Comparison of ENCODE assay signal across 11 cellular contexts in genomic region chr2:207141381-207141780, GRCh38.
A peak's percentile ranks its signal among the peaks of the same experiment; 100 is the strongest.
DNase-seq lines count a peak whose midpoint lies in the region; ATAC-seq and TF ChIP-seq lines count a peak whose summit lies in the region.
"Had no signal": no experiment of that assay in that cellular context is flagged by ENCODE, and none has a peak within 500 bp of the region (broad histone marks: within the 10 kb centered on the region; RNA-seq: fewer than 3 reads in every experiment).

No MANE protein-coding gene starts in this region.

- DNase-seq in AG10803 (ENCODE audit: low read depth) (peak; percentile 21), KBM-7 (peak; percentile 66), adipocyte (ENCODE audit: low read depth) (no peak), activated gamma-delta T cell (lab: John Stamatoyannopoulos, UW) (no peak), HCEC 1CT (no peak), GOT3 (lab: John Stamatoyannopoulos, UW) (no peak)
- DNase-seq: Calu3, NCI-H510A treated with DMSO at 0.1 percent for 48 hours had no signal

- no peak for ATAC-seq in HG03354 (IDR thresholded peaks at IDR 0.05; ENCODE audit: poor library complexity, severe bottlenecking, unreplicated experiment)

- peak overlapping the region; percentile 41 for H3K9ac ChIP-seq in adipocyte (ENCODE audit: low read length)
- H3K9ac ChIP-seq: parathyroid adenoma had no signal

- H3K9me3 ChIP-seq in adipocyte (ENCODE audit: control insufficient read depth, low read length), result no peaks in the 10 kb centered on the region

- in situ Hi-C loops in KBM-7 (cut with MboI; ENCODE audit: low pct_unique_long_range_greater_than_20kb, low sequenced_read_pairs), result no loop called here

- H3K9me3 Mint-ChIP-seq in nephron, result no peaks in the 10 kb centered on the region

- peak overlapping the region; percentile 12 to 77 (median 75) for H3K27ac Mint-ChIP-seq in nephron

- H3K27me3 ChIP-seq in adipocyte (replicated peaks; ENCODE audit: control insufficient read depth, insufficient read depth, low read length), result no peaks in the 10 kb centered on the region

- peaks cover 17% of the 10 kb centered on the region for H3K36me3 Mint-ChIP-seq in nephron (ENCODE audit: low read depth)

- H3K4me1 ChIP-seq in adipocyte (ENCODE audit: control insufficient read depth, insufficient read depth, low read length), result peaks cover 64% of the 10 kb centered on the region

- H3K27me3 Mint-ChIP-seq in nephron (ENCODE audit: low read depth), result no peaks in the 10 kb centered on the region

- peaks cover 61% of the 10 kb centered on the region for H3K4me1 Mint-ChIP-seq in nephron

- no peak overlapping the region for H3K4me3 Mint-ChIP-seq in nephron

- TF ChIP-seq CTCF in AG10803 (conservative IDR thresholded peaks at IDR 0.05; ENCODE audit: low read length) (no peak), nephron (IDR thresholded peaks at IDR 0.05; ENCODE audit: unreplicated experiment in 3 of 3) (no peak)

- no peak overlapping the region for H3K4me3 ChIP-seq in AG10803 (ENCODE audit: low read length)
- no peak overlapping the region for H3K4me3 ChIP-seq in adipocyte (ENCODE audit: low read length)

- peaks cover 24% of the 10 kb centered on the region for H3K36me3 ChIP-seq in adipocyte (ENCODE audit: control insufficient read depth, insufficient read depth, low read length, severe bottlenecking)

Comparison
In these comparisons a context has a peak if more than half of its experiments do, and no peak if none do; other contexts are left out.
1. DNase-seq: peak in AG10803 (single experiment) and KBM-7 (single experiment); none in adipocyte (single experiment), activated gamma-delta T cell (single experiment), HCEC 1CT (single experiment) and GOT3 (single experiment).